In the genomic region with DNA sequence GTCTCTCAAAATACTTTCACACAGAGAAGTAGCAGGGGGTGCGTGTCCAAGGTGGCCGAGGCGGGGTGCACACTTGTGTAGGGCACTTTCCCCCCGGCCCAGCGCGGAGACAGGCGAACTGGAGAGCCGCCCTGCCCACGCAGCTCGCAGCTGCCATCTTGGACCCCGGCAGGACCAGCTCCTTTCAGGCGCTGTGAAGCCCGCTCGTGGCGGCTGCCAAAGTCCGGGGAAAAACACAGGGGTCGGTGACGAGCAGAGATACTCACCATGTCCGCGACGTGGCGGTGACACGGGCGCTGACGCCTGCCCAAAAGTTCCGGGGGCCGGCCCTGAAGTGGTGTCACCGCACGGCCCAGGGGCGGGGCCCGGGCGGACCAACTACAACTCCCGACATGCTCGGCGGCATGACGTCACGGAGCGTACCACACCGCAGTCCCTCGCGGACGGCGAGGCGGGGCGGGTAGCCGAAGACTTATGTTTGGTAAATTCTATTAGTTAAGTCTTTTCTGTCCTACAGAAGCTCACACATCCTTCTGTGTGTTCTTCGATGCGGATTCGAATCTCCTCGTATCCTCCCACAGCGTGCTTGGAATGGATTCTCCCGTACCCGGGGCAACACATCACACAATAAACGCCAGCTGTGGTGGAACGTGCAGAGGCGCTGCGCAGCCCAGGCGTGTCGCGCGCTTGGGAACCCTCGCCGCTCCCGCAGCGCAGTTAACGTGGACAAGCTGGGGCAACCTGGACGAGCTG, we compare ENCODE assay signal across 8 cellular contexts. TPM values are rescaled to one million over a fixed set of nuclear protein-coding genes. Genes with fewer than 3 reads are reported as not detected.
A peak's percentile ranks its signal among the peaks of the same experiment; 100 is the strongest.
DNase-seq lines count a peak whose midpoint lies in the region; ATAC-seq, FAIRE-seq and TF ChIP-seq lines count a peak whose summit lies in the region.

A gene with protein sequence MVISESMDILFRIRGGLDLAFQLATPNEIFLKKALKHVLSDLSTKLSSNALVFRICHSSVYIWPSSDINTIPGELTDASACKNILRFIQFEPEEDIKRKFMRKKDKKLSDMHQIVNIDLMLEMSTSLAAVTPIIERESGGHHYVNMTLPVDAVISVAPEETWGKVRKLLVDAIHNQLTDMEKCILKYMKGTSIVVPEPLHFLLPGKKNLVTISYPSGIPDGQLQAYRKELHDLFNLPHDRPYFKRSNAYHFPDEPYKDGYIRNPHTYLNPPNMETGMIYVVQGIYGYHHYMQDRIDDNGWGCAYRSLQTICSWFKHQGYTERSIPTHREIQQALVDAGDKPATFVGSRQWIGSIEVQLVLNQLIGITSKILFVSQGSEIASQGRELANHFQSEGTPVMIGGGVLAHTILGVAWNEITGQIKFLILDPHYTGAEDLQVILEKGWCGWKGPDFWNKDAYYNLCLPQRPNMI (minus strand): TSS at position 365 of the 753 bp plus-strand sequence. CDS start 96 bp downstream, at position 269.

- H3K27me3 ChIP-seq in AG04450 (ENCODE audit: control insufficient read depth, insufficient read depth, low read length), result no peaks in the 10 kb centered on the region
- H3K27me3 ChIP-seq in bronchial epithelial cell (ENCODE audit: control insufficient read depth, insufficient read depth, low read length), result no peaks in the 10 kb centered on the region
- no peaks in the 10 kb centered on the region for H3K27me3 ChIP-seq in small intestine (ENCODE audit: control insufficient read depth in 2 of 2, insufficient read depth in 2 of 2, low read length in 2 of 2)

- peak; percentile 93 for ATAC-seq in GM18873 (IDR thresholded peaks at IDR 0.05; ENCODE audit: low FRiP score, unreplicated experiment)
- peak; percentile 93 for ATAC-seq in HG03135 (IDR thresholded peaks at IDR 0.05; ENCODE audit: unreplicated experiment)
- peak; percentile 90 for ATAC-seq in WTC11

- H3K36me3 Mint-ChIP-seq in WTC11, result peaks cover 7% of the 10 kb centered on the region; the same call in 1 of the 2 replicates

- FAIRE-seq in bronchial epithelial cell (lab: Jason Lieb, UNC) (no peak), small intestine (lab: Jason Lieb, UNC) (no peak)

- H3K4me1 Mint-ChIP-seq in WTC11, result peaks cover 10% of the 10 kb centered on the region

- H3K27ac ChIP-seq in AG04450 (ENCODE audit: low read depth, low read length) (peak within 1 kb of the TSS; percentile 98), small intestine (ENCODE audit: low read depth in 1 of 2, low read length in 1 of 2) (peak within 1 kb of the TSS; percentile 77 to 97)

- H3K4me3 Mint-ChIP-seq in WTC11, result peak within 1 kb of the TSS; percentile 90

- DNase-seq in AG04450 (ENCODE audit: low read depth, low spot score) (peak; percentile 70), NCI-H2227 (lab: John Stamatoyannopoulos, UW; ENCODE audit: unreplicated experiment) (peak; percentile 93), WTC11 (ENCODE audit: low spot score) (peak; percentile 81), bronchial epithelial cell (ENCODE audit: low read depth) (peak; percentile 80), iPS-NIHi7 (ENCODE audit: extremely low spot score) (peak; percentile 85), small intestine (peak; percentile 88)

- no peaks in the 10 kb centered on the region for H3K27me3 Mint-ChIP-seq in WTC11 (ENCODE audit: low read depth)

- POLR2A ChIA-PET in AG04450 (lab: Yijun Ruan, JAX) (interaction anchor here (0.6 to 2.0 kb wide), 3 partner anchors 29 to 124 kb away, joined by 3 to 15 read pairs (median 5); a partner anchor contains a TSS), WTC11 (lab: Charles Lee) (interaction anchor here (1.1 kb wide), 1 partner anchor 29 kb away, joined by 3 read pairs; a partner anchor contains a TSS)

- peaks cover 0 to 3% of the 10 kb centered on the region in 2 donors for H3K4me1 ChIP-seq in small intestine (ENCODE audit: control insufficient read depth in 2 of 2, insufficient read depth in 1 of 2, low read depth in 1 of 2, low read length in 1 of 2)

- no peaks in the 10 kb centered on the region; the same call in 1 of the 2 replicates for H3K9me3 ChIP-seq in AG04450 (ENCODE audit: control insufficient read depth, insufficient read depth, low read length)
- H3K9me3 ChIP-seq in small intestine (ENCODE audit: control insufficient read depth, low read depth), result no peaks in the 10 kb centered on the region

- peak within 1 kb of the TSS; percentile 99 for H3K27ac Mint-ChIP-seq in WTC11

- H3K36me3 ChIP-seq in bronchial epithelial cell (ENCODE audit: control insufficient read depth, insufficient read depth, low read length) (peaks cover 2% of the 10 kb centered on the region), small intestine (ENCODE audit: control insufficient read depth in 2 of 2, insufficient read depth in 2 of 2, low read length in 2 of 2) (peaks cover 0 to 3% of the 10 kb centered on the region in 2 donors)

- CTCF ChIA-PET in AG04450 (lab: Charles Lee) (interaction anchor here (0.9 to 5.4 kb wide), 8 partner anchors 18 to 612 kb away, joined by 3 to 48 read pairs (median 4); no protein-coding TSS in a partner anchor), WTC11 (lab: Charles Lee) (interaction anchor here (1.0 to 2.3 kb wide), 5 partner anchors 30 to 612 kb away, joined by 3 to 11 read pairs (median 4); a partner anchor contains a TSS)

- peak within 1 kb of the TSS; percentile 85 for H3K4me3 ChIP-seq in AG04450 (ENCODE audit: low read depth, low read length)
- peak within 1 kb of the TSS; percentile 65 for H3K4me3 ChIP-seq in bronchial epithelial cell (ENCODE audit: low read depth, low read length)
- H3K4me3 ChIP-seq in small intestine (ENCODE audit: low read depth in 1 of 2, low read length in 2 of 2), result peak within 1 kb of the TSS; percentile 66 to 84

- no peaks in the 10 kb centered on the region for H3K9me3 Mint-ChIP-seq in WTC11

- WGBS in small intestine, 3 donors, result 0% methylated on average over 65 to 67 of the region's 67 CpGs

- TF ChIP-seq CTCF in AG04450 (IDR thresholded peaks at IDR 0.05; ENCODE audit: low read depth, low read length) (no peak), WTC11 (IDR thresholded peaks at IDR 0.05) (no peak), bronchial epithelial cell (IDR thresholded peaks at IDR 0.05; ENCODE audit: insufficient read depth, low read length, severe bottlenecking) (no peak)

TF ChIP-seq in WTC11, 78 proteins besides CTCF, POLR2A, EP300 and RAD21 (continues in another document):
- TF ChIP-seq FOXP1 (CRISPR knock-in tag; IDR thresholded peaks at IDR 0.05; ENCODE audit: borderline replicate concordance) (peak; percentile 61; the same call in 1 of the 2 replicates), FOXK1 (CRISPR knock-in tag; IDR thresholded peaks at IDR 0.05) (peak; percentile 91), ZNF396 (CRISPR knock-in tag; IDR thresholded peaks at IDR 0.05; ENCODE audit: borderline replicate concordance) (no peak), ZNF317 (CRISPR knock-in tag; IDR thresholded peaks at IDR 0.05; ENCODE audit: borderline replicate concordance, low read depth) (no peak)
- TF ChIP-seq, protein P1, sequence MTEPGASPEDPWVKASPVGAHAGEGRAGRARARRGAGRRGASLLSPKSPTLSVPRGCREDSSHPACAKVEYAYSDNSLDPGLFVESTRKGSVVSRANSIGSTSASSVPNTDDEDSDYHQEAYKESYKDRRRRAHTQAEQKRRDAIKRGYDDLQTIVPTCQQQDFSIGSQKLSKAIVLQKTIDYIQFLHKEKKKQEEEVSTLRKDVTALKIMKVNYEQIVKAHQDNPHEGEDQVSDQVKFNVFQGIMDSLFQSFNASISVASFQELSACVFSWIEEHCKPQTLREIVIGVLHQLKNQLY (CRISPR knock-in tag; IDR thresholded peaks at IDR 0.05), result 0 out of 2 replicates have a peak, but pooled peaks have one; percentile 67
- TF ChIP-seq, protein P2, sequence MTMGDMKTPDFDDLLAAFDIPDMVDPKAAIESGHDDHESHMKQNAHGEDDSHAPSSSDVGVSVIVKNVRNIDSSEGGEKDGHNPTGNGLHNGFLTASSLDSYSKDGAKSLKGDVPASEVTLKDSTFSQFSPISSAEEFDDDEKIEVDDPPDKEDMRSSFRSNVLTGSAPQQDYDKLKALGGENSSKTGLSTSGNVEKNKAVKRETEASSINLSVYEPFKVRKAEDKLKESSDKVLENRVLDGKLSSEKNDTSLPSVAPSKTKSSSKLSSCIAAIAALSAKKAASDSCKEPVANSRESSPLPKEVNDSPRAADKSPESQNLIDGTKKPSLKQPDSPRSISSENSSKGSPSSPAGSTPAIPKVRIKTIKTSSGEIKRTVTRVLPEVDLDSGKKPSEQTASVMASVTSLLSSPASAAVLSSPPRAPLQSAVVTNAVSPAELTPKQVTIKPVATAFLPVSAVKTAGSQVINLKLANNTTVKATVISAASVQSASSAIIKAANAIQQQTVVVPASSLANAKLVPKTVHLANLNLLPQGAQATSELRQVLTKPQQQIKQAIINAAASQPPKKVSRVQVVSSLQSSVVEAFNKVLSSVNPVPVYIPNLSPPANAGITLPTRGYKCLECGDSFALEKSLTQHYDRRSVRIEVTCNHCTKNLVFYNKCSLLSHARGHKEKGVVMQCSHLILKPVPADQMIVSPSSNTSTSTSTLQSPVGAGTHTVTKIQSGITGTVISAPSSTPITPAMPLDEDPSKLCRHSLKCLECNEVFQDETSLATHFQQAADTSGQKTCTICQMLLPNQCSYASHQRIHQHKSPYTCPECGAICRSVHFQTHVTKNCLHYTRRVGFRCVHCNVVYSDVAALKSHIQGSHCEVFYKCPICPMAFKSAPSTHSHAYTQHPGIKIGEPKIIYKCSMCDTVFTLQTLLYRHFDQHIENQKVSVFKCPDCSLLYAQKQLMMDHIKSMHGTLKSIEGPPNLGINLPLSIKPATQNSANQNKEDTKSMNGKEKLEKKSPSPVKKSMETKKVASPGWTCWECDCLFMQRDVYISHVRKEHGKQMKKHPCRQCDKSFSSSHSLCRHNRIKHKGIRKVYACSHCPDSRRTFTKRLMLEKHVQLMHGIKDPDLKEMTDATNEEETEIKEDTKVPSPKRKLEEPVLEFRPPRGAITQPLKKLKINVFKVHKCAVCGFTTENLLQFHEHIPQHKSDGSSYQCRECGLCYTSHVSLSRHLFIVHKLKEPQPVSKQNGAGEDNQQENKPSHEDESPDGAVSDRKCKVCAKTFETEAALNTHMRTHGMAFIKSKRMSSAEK (CRISPR knock-in tag; IDR thresholded peaks at IDR 0.05; ENCODE audit: borderline replicate concordance), result no peak

RNA-seq across cellular contexts. Expression of the gene that starts here (rescaled TPM):
- 41.2 and 54.1 TPM in 2 replicates for polyA plus RNA-seq in AG04450 (2011; rRNA removed)
- 37.4 and 41.1 TPM in 2 replicates for polyA minus RNA-seq in AG04450 (2011; rRNA and poly(A)+ RNA removed)
- 29.6 to 33.0 TPM (median 30.8 TPM) in 3 replicates for total RNA-seq in WTC11 (2021)
- total RNA-seq in bronchial epithelial cell, result 27.4 and 29.2 TPM in 2 replicates
- polyA plus RNA-seq in small intestine, result 10 to 100 TPM; 14.1 to 17.8 (median 17.3) TPM

Comparison
In these comparisons a context has a peak if more than half of its experiments do, and no peak if none do; other contexts are left out.
1. Peak in every context shown above with its lines: DNase-seq, ATAC-seq, H3K4me3 ChIP-seq and H3K27ac ChIP-seq.